1 cellular context compared by ENCODE assay signal in the genomic region with DNA sequence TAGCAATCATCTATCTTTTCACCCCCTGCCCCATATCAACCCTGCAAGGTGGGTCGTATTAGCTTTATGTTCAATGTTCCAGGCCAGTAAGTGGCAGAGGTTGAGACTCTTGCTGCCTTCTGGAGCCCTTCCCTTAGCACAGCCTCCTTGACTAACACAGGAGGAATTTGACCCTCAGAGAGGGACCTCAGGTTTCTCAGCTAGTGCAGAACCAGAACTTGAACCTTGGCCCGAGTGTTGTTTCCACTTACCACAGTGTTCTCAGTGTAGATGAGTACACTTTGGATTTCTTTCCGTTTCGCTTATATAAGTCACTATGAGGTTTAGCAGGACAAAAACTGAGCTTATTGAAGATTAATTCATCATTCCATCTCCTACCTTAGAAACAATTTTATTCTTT.
TF ChIP-seq lines count a peak whose summit lies in the region.

No MANE protein-coding gene starts in this region.

TF ChIP-seq in WTC11, 78 proteins besides CTCF, POLR2A, EP300 and RAD21 (continued from another document):
- TF ChIP-seq, protein P1, sequence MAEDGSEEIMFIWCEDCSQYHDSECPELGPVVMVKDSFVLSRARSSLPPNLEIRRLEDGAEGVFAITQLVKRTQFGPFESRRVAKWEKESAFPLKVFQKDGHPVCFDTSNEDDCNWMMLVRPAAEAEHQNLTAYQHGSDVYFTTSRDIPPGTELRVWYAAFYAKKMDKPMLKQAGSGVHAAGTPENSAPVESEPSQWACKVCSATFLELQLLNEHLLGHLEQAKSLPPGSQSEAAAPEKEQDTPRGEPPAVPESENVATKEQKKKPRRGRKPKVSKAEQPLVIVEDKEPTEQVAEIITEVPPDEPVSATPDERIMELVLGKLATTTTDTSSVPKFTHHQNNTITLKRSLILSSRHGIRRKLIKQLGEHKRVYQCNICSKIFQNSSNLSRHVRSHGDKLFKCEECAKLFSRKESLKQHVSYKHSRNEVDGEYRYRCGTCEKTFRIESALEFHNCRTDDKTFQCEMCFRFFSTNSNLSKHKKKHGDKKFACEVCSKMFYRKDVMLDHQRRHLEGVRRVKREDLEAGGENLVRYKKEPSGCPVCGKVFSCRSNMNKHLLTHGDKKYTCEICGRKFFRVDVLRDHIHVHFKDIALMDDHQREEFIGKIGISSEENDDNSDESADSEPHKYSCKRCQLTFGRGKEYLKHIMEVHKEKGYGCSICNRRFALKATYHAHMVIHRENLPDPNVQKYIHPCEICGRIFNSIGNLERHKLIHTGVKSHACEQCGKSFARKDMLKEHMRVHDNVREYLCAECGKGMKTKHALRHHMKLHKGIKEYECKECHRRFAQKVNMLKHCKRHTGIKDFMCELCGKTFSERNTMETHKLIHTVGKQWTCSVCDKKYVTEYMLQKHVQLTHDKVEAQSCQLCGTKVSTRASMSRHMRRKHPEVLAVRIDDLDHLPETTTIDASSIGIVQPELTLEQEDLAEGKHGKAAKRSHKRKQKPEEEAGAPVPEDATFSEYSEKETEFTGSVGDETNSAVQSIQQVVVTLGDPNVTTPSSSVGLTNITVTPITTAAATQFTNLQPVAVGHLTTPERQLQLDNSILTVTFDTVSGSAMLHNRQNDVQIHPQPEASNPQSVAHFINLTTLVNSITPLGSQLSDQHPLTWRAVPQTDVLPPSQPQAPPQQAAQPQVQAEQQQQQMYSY (CRISPR knock-in tag; IDR thresholded peaks at IDR 0.05): no peak
- TF ChIP-seq KAT7 (CRISPR knock-in tag; IDR thresholded peaks at IDR 0.05; ENCODE audit: borderline replicate concordance): no peak
- TF ChIP-seq GTF2I (CRISPR knock-in tag; conservative IDR thresholded peaks at IDR 0.05): no peak
- TF ChIP-seq ZNF317 (CRISPR knock-in tag; IDR thresholded peaks at IDR 0.05; ENCODE audit: borderline replicate concordance, low read depth): no peak
- no peak for TF ChIP-seq ZNF232 (CRISPR knock-in tag; IDR thresholded peaks at IDR 0.05)
- no peak for TF ChIP-seq SMAD3 (CRISPR knock-in tag; IDR thresholded peaks at IDR 0.05; ENCODE audit: borderline replicate concordance)
- TF ChIP-seq, protein P2, sequence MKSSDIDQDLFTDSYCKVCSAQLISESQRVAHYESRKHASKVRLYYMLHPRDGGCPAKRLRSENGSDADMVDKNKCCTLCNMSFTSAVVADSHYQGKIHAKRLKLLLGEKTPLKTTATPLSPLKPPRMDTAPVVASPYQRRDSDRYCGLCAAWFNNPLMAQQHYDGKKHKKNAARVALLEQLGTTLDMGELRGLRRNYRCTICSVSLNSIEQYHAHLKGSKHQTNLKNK (CRISPR knock-in tag; IDR thresholded peaks at IDR 0.05): no peak
- no peak for TF ChIP-seq TCF7 (CRISPR knock-in tag; IDR thresholded peaks at IDR 0.05; ENCODE audit: low read depth)
- no peak for TF ChIP-seq NR2C2 (CRISPR knock-in tag; IDR thresholded peaks at IDR 0.05)
- TF ChIP-seq EMX1 (CRISPR knock-in tag; IDR thresholded peaks at IDR 0.05): no peak
- TF ChIP-seq, protein P3, sequence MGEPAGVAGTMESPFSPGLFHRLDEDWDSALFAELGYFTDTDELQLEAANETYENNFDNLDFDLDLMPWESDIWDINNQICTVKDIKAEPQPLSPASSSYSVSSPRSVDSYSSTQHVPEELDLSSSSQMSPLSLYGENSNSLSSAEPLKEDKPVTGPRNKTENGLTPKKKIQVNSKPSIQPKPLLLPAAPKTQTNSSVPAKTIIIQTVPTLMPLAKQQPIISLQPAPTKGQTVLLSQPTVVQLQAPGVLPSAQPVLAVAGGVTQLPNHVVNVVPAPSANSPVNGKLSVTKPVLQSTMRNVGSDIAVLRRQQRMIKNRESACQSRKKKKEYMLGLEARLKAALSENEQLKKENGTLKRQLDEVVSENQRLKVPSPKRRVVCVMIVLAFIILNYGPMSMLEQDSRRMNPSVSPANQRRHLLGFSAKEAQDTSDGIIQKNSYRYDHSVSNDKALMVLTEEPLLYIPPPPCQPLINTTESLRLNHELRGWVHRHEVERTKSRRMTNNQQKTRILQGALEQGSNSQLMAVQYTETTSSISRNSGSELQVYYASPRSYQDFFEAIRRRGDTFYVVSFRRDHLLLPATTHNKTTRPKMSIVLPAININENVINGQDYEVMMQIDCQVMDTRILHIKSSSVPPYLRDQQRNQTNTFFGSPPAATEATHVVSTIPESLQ (CRISPR knock-in tag; IDR thresholded peaks at IDR 0.05): no peak
- TF ChIP-seq ZNF396 (CRISPR knock-in tag; IDR thresholded peaks at IDR 0.05; ENCODE audit: borderline replicate concordance): no peak
- no peak for TF ChIP-seq FOXJ3 (CRISPR knock-in tag; IDR thresholded peaks at IDR 0.05; ENCODE audit: borderline replicate concordance)
